ENCODE assay signal across 17 cellular contexts in the genomic region with DNA sequence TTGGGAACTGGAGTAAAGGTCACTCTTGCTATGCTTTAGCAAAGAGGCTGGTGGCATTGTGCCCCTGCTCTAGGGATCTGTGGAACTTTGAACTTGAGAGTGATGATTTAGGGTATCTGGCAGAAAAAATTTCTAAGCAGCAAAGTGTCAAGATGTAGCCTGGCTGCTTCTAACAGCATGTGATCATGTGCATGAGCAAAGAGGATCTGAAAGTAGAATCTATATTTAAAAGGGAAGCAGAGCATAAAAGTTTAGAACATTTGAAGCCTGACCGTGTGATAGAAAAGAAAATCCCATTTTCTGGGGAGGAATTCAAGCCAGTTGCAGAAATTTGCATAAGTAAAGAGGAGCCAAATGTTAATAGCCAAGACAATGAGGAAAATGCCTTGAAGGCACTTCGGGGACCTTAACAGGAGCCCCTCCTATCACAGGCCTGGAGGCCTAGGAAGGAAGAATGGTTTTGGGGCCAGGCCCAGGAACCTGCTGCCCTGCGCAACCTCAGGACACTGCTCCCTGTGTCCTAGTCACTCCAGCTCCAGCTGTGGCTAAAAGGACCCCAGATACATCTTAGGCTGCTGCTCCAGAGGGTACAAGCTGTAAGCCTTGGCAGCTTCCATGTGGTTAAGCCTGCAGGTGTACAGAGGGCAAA.
"Had no signal": no experiment of that assay in that cellular context is flagged by ENCODE, and none has a peak within 500 bp of the region (broad histone marks: within the 10 kb centered on the region; RNA-seq: fewer than 3 reads in every experiment).

No MANE protein-coding gene starts in this region.

- DNase-seq: activated CD4-positive, alpha-beta T cell treated with anti-CD3 and anti-CD28 coated beads for 1 hour; activated CD8-positive, alpha-beta memory T cell treated with anti-CD3 and anti-CD28 coated beads for 24 hours; activated naive CD4-positive, alpha-beta T cell; activated naive CD8-positive, alpha-beta T cell treated with anti-CD3 and anti-CD28 coated beads, Interleukin-2, amount 10 ng/mL, durations not matched to agents 7 days and 5 days; amygdala; caudate nucleus; foreskin melanocyte; glutamatergic neuron; hippocampal formation; islet precursor cell; lower lobe of right lung; stimulated activated CD4-positive, alpha-beta T cell treated with anti-CD3 and anti-CD28 coated beads, Interleukin-4, amount 100 ng/mL, for 4 hours had no signal

- H3K4me1 ChIP-seq: lower lobe of right lung, parathyroid adenoma had no signal

- H3K36me3 ChIP-seq: lower lobe of right lung had no signal

- ATAC-seq: lower lobe of right lung; naive thymus-derived CD8-positive, alpha-beta T cell; sciatic nerve; stimulated activated memory B cell treated with anti-CD40 and anti-IgM and Interleukin-4, amounts not matched to agents 10 μg/mL and 1 μg/mL and 100 μg/mL, for 72 hours had no signal

- H3K27ac ChIP-seq: dorsolateral prefrontal cortex, lower lobe of right lung, parathyroid adenoma had no signal

- H3K4me3 ChIP-seq: dorsolateral prefrontal cortex, lower lobe of right lung had no signal

- H3K9me3 ChIP-seq: lower lobe of right lung had no signal

- H3K9me3 Mint-ChIP-seq: activated naive CD8-positive, alpha-beta T cell treated with anti-CD3 and anti-CD28 coated beads, Interleukin-2, amount 10 ng/mL, durations not matched to agents 7 days and 5 days had no signal

- H3K27ac Mint-ChIP-seq: activated naive CD8-positive, alpha-beta T cell treated with anti-CD3 and anti-CD28 coated beads, Interleukin-2, amount 10 ng/mL, durations not matched to agents 7 days and 5 days; stimulated activated memory B cell treated with anti-CD40 and anti-IgM and Interleukin-4, amounts not matched to agents 10 μg/mL and 1 μg/mL and 100 μg/mL, for 72 hours had no signal

- H3K36me3 Mint-ChIP-seq: activated naive CD8-positive, alpha-beta T cell treated with anti-CD3 and anti-CD28 coated beads, Interleukin-2, amount 10 ng/mL, durations not matched to agents 7 days and 5 days; stimulated activated memory B cell treated with anti-CD40 and anti-IgM and Interleukin-4, amounts not matched to agents 10 μg/mL and 1 μg/mL and 100 μg/mL, for 72 hours had no signal
